Comparison of ENCODE assay signal across 19 cellular contexts in the genomic region with DNA sequence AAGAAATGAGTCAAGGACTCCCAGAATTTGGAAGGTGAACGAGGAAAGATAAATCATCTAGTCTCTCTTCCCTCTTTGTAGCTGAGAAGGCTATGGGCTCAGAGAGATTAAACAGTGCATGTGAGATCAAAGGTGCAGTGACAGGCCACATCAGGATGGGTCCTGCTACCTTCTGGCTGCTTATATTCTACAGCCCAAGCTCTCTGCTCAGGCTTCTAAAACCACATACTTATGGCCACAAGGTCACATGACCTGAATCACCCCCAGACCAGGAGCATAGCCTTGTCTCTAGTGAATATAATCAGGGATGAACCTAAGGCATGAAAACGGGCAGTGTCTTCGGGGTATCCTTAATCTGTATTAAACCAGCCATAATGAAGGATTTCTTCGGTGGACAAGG.
DNase-seq lines count a peak whose midpoint lies in the region; ATAC-seq, FAIRE-seq and TF ChIP-seq lines count a peak whose summit lies in the region.
"Had no signal": no experiment of that assay in that cellular context is flagged by ENCODE, and none has a peak within 500 bp of the region (broad histone marks: within the 10 kb centered on the region; RNA-seq: fewer than 3 reads in every experiment).

No MANE protein-coding gene starts in this region.

- H2AK5ac ChIP-seq in trophoblast cell (ENCODE audit: low read length): no peak overlapping the region

- no peak for ATAC-seq in GM12878
- ATAC-seq: CD8-positive, alpha-beta T cell had no signal

- DNase-seq in GM12878 (ENCODE audit: low read depth, low spot score) (no peak), hepatocyte (ENCODE audit: low spot score) (no peak), trophoblast cell (no peak), NCI-H2029 (lab: John Stamatoyannopoulos, UW) (no peak), foreskin melanocyte (no peak)
- DNase-seq in T-helper 2 cell treated with Interferon-gamma antibody and Interleukin-4, amounts not matched to agents 5 μg/mL and 100 μg/mL, for 36 hours (ENCODE audit: low spot score): no peak
- DNase-seq: Caco-2; CD4-positive, CD25-positive, alpha-beta regulatory T cell; CD8-positive, alpha-beta T cell; DMS153; DND-41; GM23248; H7; HCEC 1CT had no signal

- H3K18ac ChIP-seq in trophoblast cell (ENCODE audit: low read length): no peak overlapping the region

- H3K4me1 ChIP-seq in GM12878 (ENCODE audit: control insufficient read depth, insufficient read depth, low read length): peaks cover under 1% of the 10 kb centered on the region; the same call in 1 of the 2 replicates
- H3K4me1 ChIP-seq in hepatocyte (ENCODE audit: insufficient read depth): peaks cover 4% of the 10 kb centered on the region
- peaks cover 4 to 14% of the 10 kb centered on the region in 2 experiments for H3K4me1 ChIP-seq in trophoblast cell (ENCODE audit: control insufficient read depth in 1 of 2, insufficient read depth in 2 of 2, low read length in 2 of 2)
- H3K4me1 ChIP-seq: BLaER1, Caco-2 had no signal

- H3K9me3 ChIP-seq in GM12878 (replicated peaks; ENCODE audit: control insufficient read depth, insufficient read depth, low read length) (no peaks in the 10 kb centered on the region), hepatocyte (ENCODE audit: low read depth) (no peaks in the 10 kb centered on the region), trophoblast cell (ENCODE audit: insufficient read depth, low read depth, low read length) (no peaks in the 10 kb centered on the region)
- H3K9me3 ChIP-seq: BLaER1, Caco-2 had no signal

- RAD21 ChIA-PET in GM12878 (lab: Charles Lee; ENCODE audit: unreplicated experiment): no interaction called here

- no peaks in the 10 kb centered on the region for H3K27me3 Mint-ChIP-seq in T-helper 2 cell treated with Interferon-gamma antibody and Interleukin-4, amounts not matched to agents 5 μg/mL and 100 μg/mL, for 36 hours (ENCODE audit: low read depth)
- H3K27me3 Mint-ChIP-seq: CD4-positive, CD25-positive, alpha-beta regulatory T cell had no signal

- H3K23ac ChIP-seq in trophoblast cell (ENCODE audit: low read length): no peak overlapping the region

- SMC1A ChIA-PET in GM12878 (lab: Charles Lee; ENCODE audit: uncharacterized antibody, unreplicated experiment): no interaction called here

- no peak overlapping the region for H3K27ac Mint-ChIP-seq in T-helper 2 cell treated with Interferon-gamma antibody and Interleukin-4, amounts not matched to agents 5 μg/mL and 100 μg/mL, for 36 hours
- H3K27ac Mint-ChIP-seq: CD4-positive, CD25-positive, alpha-beta regulatory T cell; CD8-positive, alpha-beta T cell had no signal

- BruUV-seq in GM12878 (replicated peaks; lab: Mats Ljungman, UMichigan): no TSS peak

- H2BK12ac ChIP-seq in trophoblast cell (ENCODE audit: low read length): no peak overlapping the region

- H3K9me2 ChIP-seq in hepatocyte (replicated peaks; ENCODE audit: insufficient read depth): no peaks in the 10 kb centered on the region

- no peak overlapping the region for H4K12ac ChIP-seq in trophoblast cell (ENCODE audit: low read depth, low read length)

- in situ Hi-C loops in GM12878 (cut with MboI): no loop called here

- no peak for TF ChIP-seq POLR2A in GM12878 (IDR thresholded peaks at IDR 0.05; ENCODE audit: low read depth, low read length)

- H3K9ac ChIP-seq in GM12878 (ENCODE audit: control insufficient read depth, insufficient read depth, low read length) (no peak overlapping the region), trophoblast cell (ENCODE audit: low read length) (no peak overlapping the region)
- H3K9ac ChIP-seq: BLaER1, GM23248 had no signal

- no peaks in the 10 kb centered on the region for H3K79me2 ChIP-seq in GM12878 (ENCODE audit: control insufficient read depth, insufficient read depth, low read length)
- H3K79me2 ChIP-seq in hepatocyte: no peaks in the 10 kb centered on the region
- H3K79me2 ChIP-seq in trophoblast cell (ENCODE audit: control insufficient read depth, insufficient read depth, low read length, poor library complexity): peaks cover 3% of the 10 kb centered on the region

- H4K91ac ChIP-seq in trophoblast cell (ENCODE audit: low read depth, low read length): no peak overlapping the region

- H3K36me3 ChIP-seq in GM12878 (ENCODE audit: control insufficient read depth in 2 of 2, insufficient read depth in 2 of 2, low read length in 1 of 2): no peaks in the 10 kb centered on the region
- H3K36me3 ChIP-seq in hepatocyte (replicated peaks; ENCODE audit: insufficient read depth, low read depth): no peaks in the 10 kb centered on the region
- H3K36me3 ChIP-seq in trophoblast cell (ENCODE audit: control insufficient read depth in 1 of 2, insufficient read depth in 2 of 2, low read length in 2 of 2): peaks cover 3 to 8% of the 10 kb centered on the region in 2 experiments
- H3K36me3 ChIP-seq: BLaER1 had no signal

- POLR2A ChIA-PET in GM12878 (lab: Charles Lee): no interaction called here

- H3K27ac ChIP-seq in GM12878 (ENCODE audit: control insufficient read depth, insufficient read depth): no peak overlapping the region
- H3K27ac ChIP-seq in hepatocyte: peak overlapping the region; percentile 72
- no peak overlapping the region for H3K27ac ChIP-seq in trophoblast cell (ENCODE audit: low read depth, low read length)
- H3K27ac ChIP-seq: BLaER1, C4-2B, GM23248 had no signal

- TF ChIP-seq CTCF in GM12878 (IDR thresholded peaks at IDR 0.05 in 2 of 3, conservative IDR thresholded peaks at IDR 0.05 in 1 of 3; ENCODE audit: control insufficient read depth in 2 of 3, extremely low read depth in 1 of 3, insufficient read depth in 1 of 3, low read depth in 3 of 3, low read length in 3 of 3) (no peak), hepatocyte (IDR thresholded peaks at IDR 0.05; ENCODE audit: poor library complexity) (no peak)

- no peak for FAIRE-seq in GM12878 (lab: Jason Lieb, UNC)
- FAIRE-seq: G401.6, GM18507, H1 had no signal

- no peak overlapping the region for H4K8ac ChIP-seq in trophoblast cell (ENCODE audit: low read depth, low read length)

- CTCF ChIA-PET in GM12878 (lab: Yijun Ruan, JAX): interaction anchor here (1.5 kb wide), 1 partner anchor 21 kb away, joined by 5 read pairs; no protein-coding TSS in a partner anchor

- H3K4me2 ChIP-seq in GM12878 (ENCODE audit: control insufficient read depth, insufficient read depth) (no peak overlapping the region), hepatocyte (no peak overlapping the region), trophoblast cell (ENCODE audit: low read length) (no peak overlapping the region)
- H3K4me2 ChIP-seq: BLaER1 had no signal

- H3K4me1 Mint-ChIP-seq in T-helper 2 cell treated with Interferon-gamma antibody and Interleukin-4, amounts not matched to agents 5 μg/mL and 100 μg/mL, for 36 hours (ENCODE audit: low read depth): no peaks in the 10 kb centered on the region
- H3K4me1 Mint-ChIP-seq: CD4-positive, CD25-positive, alpha-beta regulatory T cell had no signal

- H2AFZ ChIP-seq in GM12878 (ENCODE audit: control insufficient read depth, low read depth, low read length) (no peak overlapping the region), hepatocyte (no peak overlapping the region), trophoblast cell (ENCODE audit: insufficient read depth, low read length, poor library complexity) (no peak overlapping the region)
- H2AFZ ChIP-seq: GM23248 had no signal

- H2BK120ac ChIP-seq in trophoblast cell (ENCODE audit: insufficient read depth, low read length, poor library complexity): no peak overlapping the region

- H3K9me3 Mint-ChIP-seq in T-helper 2 cell treated with Interferon-gamma antibody and Interleukin-4, amounts not matched to agents 5 μg/mL and 100 μg/mL, for 36 hours: no peaks in the 10 kb centered on the region

- H3K14ac ChIP-seq in trophoblast cell (ENCODE audit: low read length): no peak overlapping the region

- H3K27me3 ChIP-seq in GM12878 (replicated peaks in 1 of 2; ENCODE audit: control insufficient read depth in 2 of 2, insufficient read depth in 2 of 2, low read length in 1 of 2) (no peaks in the 10 kb centered on the region; a peak in 1 of 4 replicates), hepatocyte (no peaks in the 10 kb centered on the region), trophoblast cell (ENCODE audit: insufficient read depth, low read length) (no peaks in the 10 kb centered on the region)
- H3K27me3 ChIP-seq: BLaER1 had no signal

- no peak overlapping the region for H2BK5ac ChIP-seq in trophoblast cell (ENCODE audit: low read depth, low read length, poor library complexity)

- TF ChIP-seq EP300 in GM12878 (IDR thresholded peaks at IDR 0.05; ENCODE audit: borderline replicate concordance in 1 of 2, control insufficient read depth in 1 of 2, low read depth in 2 of 2, low read length in 2 of 2): no peak

- no peak overlapping the region for H3K4me3 Mint-ChIP-seq in T-helper 2 cell treated with Interferon-gamma antibody and Interleukin-4, amounts not matched to agents 5 μg/mL and 100 μg/mL, for 36 hours
- H3K4me3 Mint-ChIP-seq: CD4-positive, CD25-positive, alpha-beta regulatory T cell; CD8-positive, alpha-beta T cell had no signal

- TF ChIP-seq RAD21 in GM12878 (IDR thresholded peaks at IDR 0.05; ENCODE audit: insufficient read depth, low read depth, low read length): no peak

- H3K36me3 Mint-ChIP-seq in T-helper 2 cell treated with Interferon-gamma antibody and Interleukin-4, amounts not matched to agents 5 μg/mL and 100 μg/mL, for 36 hours (ENCODE audit: low read depth): no peaks in the 10 kb centered on the region
- H3K36me3 Mint-ChIP-seq: CD4-positive, CD25-positive, alpha-beta regulatory T cell; CD8-positive, alpha-beta T cell had no signal

- H4K20me1 ChIP-seq in GM12878 (ENCODE audit: control insufficient read depth, insufficient read depth): no peaks in the 10 kb centered on the region
- no peaks in the 10 kb centered on the region for H4K20me1 ChIP-seq in hepatocyte (ENCODE audit: insufficient read depth, poor library complexity, severe bottlenecking)
- H4K20me1 ChIP-seq: BLaER1 had no signal

- H3K4me3 ChIP-seq in GM12878: no peak overlapping the region
- H3K4me3 ChIP-seq in hepatocyte: no peak overlapping the region
- H3K4me3 ChIP-seq in trophoblast cell (ENCODE audit: low read depth, low read length): no peak overlapping the region
- H3K4me3 ChIP-seq: BLaER1, GM23248 had no signal

- intact Hi-C loops in GM12878 (cut with micrococcal nuclease; ENCODE audit: unreplicated experiment): no loop called here

- peaks cover 1% of the 10 kb centered on the region for H3K79me1 ChIP-seq in trophoblast cell (ENCODE audit: low read length)

- WGBS in GM12878 (ENCODE audit: insufficient coverage, insufficient replicate concordance, low lambda C conversion rate, missing lambda C conversion rate): 35% methylated on average over 4 of the region's 4 CpGs
- WGBS in hepatocyte (ENCODE audit: low lambda C conversion rate, missing lambda C conversion rate): 89% methylated on average over 4 of the region's 4 CpGs
- no CpG with 5 or more reads among the region's 4 CpGs for WGBS in trophoblast cell (ENCODE audit: extremely low coverage, insufficient coverage, insufficient read length)

- peak overlapping the region; percentile 40 for H3K4ac ChIP-seq in trophoblast cell (ENCODE audit: low read depth, low read length)
